In the genomic region with DNA sequence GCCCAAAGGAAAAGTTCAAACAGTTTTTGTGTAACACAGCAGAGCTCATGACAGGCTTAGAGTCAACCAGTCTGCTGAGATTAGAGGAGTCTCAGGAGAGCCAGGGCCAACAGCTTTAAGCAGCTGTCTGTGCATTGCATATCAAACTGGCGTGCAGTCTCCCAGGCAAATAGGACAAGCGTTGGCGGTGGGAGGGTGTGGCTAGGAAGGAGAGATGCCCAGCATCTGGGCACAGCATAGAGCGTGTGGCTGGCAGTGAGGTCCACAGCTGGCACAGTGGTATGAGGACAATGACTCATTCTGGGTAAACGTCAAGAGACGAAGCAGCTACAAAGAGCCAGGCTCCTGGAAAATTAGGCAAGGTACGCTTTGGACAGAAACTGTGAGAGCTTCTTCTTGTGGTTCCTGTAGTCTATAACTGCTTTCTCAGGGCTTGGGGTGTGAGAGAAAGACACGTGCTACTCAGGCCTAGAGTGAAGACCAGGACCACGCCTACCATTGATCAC, we compare ENCODE assay signal across 12 cellular contexts. TPM values are rescaled to one million over a fixed set of nuclear protein-coding genes. Genes with fewer than 3 reads are reported as not detected.
DNase-seq lines count a peak whose midpoint lies in the region; ATAC-seq lines count a peak whose summit lies in the region.
"Had no signal": no experiment of that assay in that cellular context is flagged by ENCODE, and none has a peak within 500 bp of the region (broad histone marks: within the 10 kb centered on the region; RNA-seq: fewer than 3 reads in every experiment).

No MANE protein-coding gene starts in this region.

- peak; percentile 89 for ATAC-seq in activated T-helper 17 cell treated with anti-CD3 and anti-CD28 coated beads, Interleukin-2, amount 50 U/mL, for 72 hours (replicated peaks)
- ATAC-seq in left ventricle myocardium superior (peak; percentile 77), GM21381 (IDR thresholded peaks at IDR 0.05; ENCODE audit: unreplicated experiment) (no peak)
- ATAC-seq: pancreas; stimulated activated memory B cell treated with anti-CD40 and anti-IgM and Interleukin-4, amounts not matched to agents 10 μg/mL and 1 μg/mL and 100 μg/mL, for 72 hours had no signal

- H3K27ac Mint-ChIP-seq in activated T-helper 17 cell treated with anti-CD3 and anti-CD28 coated beads, Interleukin-2, amount 50 U/mL, for 72 hours = peak overlapping the region; percentile 83
- H3K27ac Mint-ChIP-seq: stimulated activated memory B cell treated with anti-CD40 and anti-IgM and Interleukin-4, amounts not matched to agents 10 μg/mL and 1 μg/mL and 100 μg/mL, for 72 hours had no signal

- DNase-seq in A172 (ENCODE audit: low spot score) (peak; percentile 23), GM03348 (ENCODE audit: low spot score) (peak; percentile 59), left ventricle myocardium superior (peak; percentile 62), NCI-H2227 (lab: John Stamatoyannopoulos, UW; ENCODE audit: unreplicated experiment) (no peak), NCI-H2107 treated with DMSO at 0.1 percent for 48 hours (lab: John Stamatoyannopoulos, UW; ENCODE audit: unreplicated experiment) (no peak), T-helper 9 cell (no peak)
- DNase-seq: DMS79 treated with DMSO at 0.1 percent for 48 hours, pancreas had no signal

- H3K27me3 Mint-ChIP-seq in activated T-helper 17 cell treated with anti-CD3 and anti-CD28 coated beads, Interleukin-2, amount 50 U/mL, for 72 hours = no peaks in the 10 kb centered on the region

- H3K9me3 Mint-ChIP-seq in activated T-helper 17 cell treated with anti-CD3 and anti-CD28 coated beads, Interleukin-2, amount 50 U/mL, for 72 hours = no peaks in the 10 kb centered on the region

- intact Hi-C loops in left ventricle myocardium superior (cut with micrococcal nuclease) = no loop called here

- H3K4me1 Mint-ChIP-seq in activated T-helper 17 cell treated with anti-CD3 and anti-CD28 coated beads, Interleukin-2, amount 50 U/mL, for 72 hours = peaks cover 33% of the 10 kb centered on the region
- H3K4me1 Mint-ChIP-seq: stimulated activated memory B cell treated with anti-CD40 and anti-IgM and Interleukin-4, amounts not matched to agents 10 μg/mL and 1 μg/mL and 100 μg/mL, for 72 hours had no signal

- H3K36me3 Mint-ChIP-seq in activated T-helper 17 cell treated with anti-CD3 and anti-CD28 coated beads, Interleukin-2, amount 50 U/mL, for 72 hours (ENCODE audit: low read depth) = peaks cover 97% of the 10 kb centered on the region

- peak overlapping the region; percentile 57 for H3K4me3 Mint-ChIP-seq in activated T-helper 17 cell treated with anti-CD3 and anti-CD28 coated beads, Interleukin-2, amount 50 U/mL, for 72 hours
- H3K4me3 Mint-ChIP-seq: stimulated activated memory B cell treated with anti-CD40 and anti-IgM and Interleukin-4, amounts not matched to agents 10 μg/mL and 1 μg/mL and 100 μg/mL, for 72 hours had no signal

RNA-seq across cellular contexts. Expression of gene ZAP70, which starts 14.8 kb away (rescaled TPM):
- total RNA-seq in A172 (2014; rRNA removed; shearing (Covaris generic)) = not detected in 2 replicates
- 100 to 1,000 TPM; 176 to 233 TPM for total RNA-seq in activated T-helper 17 cell treated with anti-CD3 and anti-CD28 coated beads, Interleukin-2, amount 50 U/mL, for 72 hours
- total RNA-seq in left ventricle myocardium superior = 1.7 TPM
- total RNA-seq: SJSA1 had no signal

RNA-seq across cellular contexts. Expression of gene C2orf92, which starts 58.6 kb away (rescaled TPM):
- total RNA-seq in A172 (2014; rRNA removed; shearing (Covaris generic)) = 0.86 and 8.6 TPM in 2 replicates
- 10 to 100 TPM; 12.0 to 51.2 TPM for total RNA-seq in activated T-helper 17 cell treated with anti-CD3 and anti-CD28 coated beads, Interleukin-2, amount 50 U/mL, for 72 hours
- 2.3 TPM for total RNA-seq in left ventricle myocardium superior

Comparison
In these comparisons a context has a peak if more than half of its experiments do, and no peak if none do; other contexts are left out.
1. DNase-seq: peak in A172 (single experiment), GM03348 (single experiment) and left ventricle myocardium superior (single experiment); none in NCI-H2227 (single experiment), NCI-H2107 treated with DMSO at 0.1 percent for 48 hours (single experiment) and T-helper 9 cell (single experiment).
2. RNA of gene ZAP70, which starts 14.8 kb away (total RNA-seq): 176 to 233 TPM in activated T-helper 17 cell treated with anti-CD3 and anti-CD28 coated beads, Interleukin-2, amount 50 U/mL, for 72 hours; 1.7 TPM in left ventricle myocardium superior (single experiment) and not detected in A172; every median in the first group is over 10 times any median in the second.